Comparison of ENCODE assay signal across 28 cellular contexts in genomic region chr11:5705688-5706087, GRCh38. TPM values are rescaled to one million over a fixed set of nuclear protein-coding genes. Genes with fewer than 3 reads are reported as not detected.
DNase-seq lines count a peak whose midpoint lies in the region; ATAC-seq and TF ChIP-seq lines count a peak whose summit lies in the region.
"Had no signal": no experiment of that assay in that cellular context is flagged by ENCODE, and none has a peak within 500 bp of the region (broad histone marks: within the 10 kb centered on the region; RNA-seq: fewer than 3 reads in every experiment).

No MANE protein-coding gene starts in this region.

- H3K4me3 Mint-ChIP-seq in stimulated activated naive CD8-positive, alpha-beta T cell treated with anti-CD3 and anti-CD28 coated beads, Interleukin-15, amount 100 ng/mL, for 72 hours: no peak overlapping the region
- no peak overlapping the region for H3K4me3 Mint-ChIP-seq in activated T-helper 1 cell treated with anti-CD3 and anti-CD28 coated beads, Interleukin-12 subunit alpha, Interleukin-12 subunit beta, Interleukin-2, Interleukin-4 antibody, amounts not matched to agents 30 ng/mL and 10 ng/mL and 1 ng/mL, durations not matched to agents 14 hours and 24 hours and 36 hours
- H3K4me3 Mint-ChIP-seq: activated naive CD8-positive, alpha-beta T cell treated with anti-CD3 and anti-CD28 coated beads, Interleukin-2, amount 10 ng/mL, durations not matched to agents 7 days and 5 days; brain; WTC11 had no signal

- peaks cover 65% of the 10 kb centered on the region for H3K36me3 Mint-ChIP-seq in activated T-helper 1 cell treated with anti-CD3 and anti-CD28 coated beads, Interleukin-12 subunit alpha, Interleukin-12 subunit beta, Interleukin-2, Interleukin-4 antibody, amounts not matched to agents 30 ng/mL and 10 ng/mL and 1 ng/mL, durations not matched to agents 14 hours and 24 hours and 36 hours (ENCODE audit: low read depth)

- H3K4me3 ChIP-seq in epithelial cell of esophagus (ENCODE audit: low read length): no peak overlapping the region
- H3K4me3 ChIP-seq in osteoblast (ENCODE audit: insufficient read depth, low read length): no peak overlapping the region
- H3K4me3 ChIP-seq: esophagus squamous epithelium, gastroesophageal sphincter, MG63 had no signal

- no peaks in the 10 kb centered on the region for H3K4me1 ChIP-seq in osteoblast (ENCODE audit: insufficient read depth, low read length)
- H3K4me1 ChIP-seq: esophagus squamous epithelium, gastroesophageal sphincter had no signal

- DNase-seq in stimulated activated naive CD8-positive, alpha-beta T cell treated with anti-CD3 and anti-CD28 coated beads, Interleukin-15, amount 100 ng/mL, for 72 hours: no peak
- no peak for DNase-seq in stimulated activated naive CD8-positive, alpha-beta T cell treated with anti-CD3 and anti-CD28 coated beads, Interleukin-15, Interleukin-2, amounts not matched to agents 100 U/mL and 50 U/mL, for 24 hours
- no peak for DNase-seq in activated T-helper 1 cell treated with anti-CD3 and anti-CD28 coated beads, Interleukin-12 subunit alpha, Interleukin-12 subunit beta, Interleukin-2, Interleukin-4 antibody, amounts not matched to agents 30 ng/mL and 10 ng/mL and 1 ng/mL, durations not matched to agents 14 hours and 24 hours and 36 hours (ENCODE audit: low spot score)
- peak; percentile 52 for DNase-seq in epithelial cell of esophagus (ENCODE audit: low read depth)
- no peak for DNase-seq in hippocampal formation (lab: John Stamatoyannopoulos, UW)
- no peak for DNase-seq in osteoblast (ENCODE audit: insufficient read length, low spot score, missing footprints)
- no peak for DNase-seq in AG08396 (ENCODE audit: low spot score)
- no peak for DNase-seq in NK-92 treated with Interleukin-12 subunit alpha and Interleukin-12 subunit beta, amount 100 ng/mL, for 24 hours (lab: John Stamatoyannopoulos, UW)
- DNase-seq: ACHN; activated CD8-positive, alpha-beta memory T cell treated with anti-CD3 and anti-CD28 coated beads for 24 hours; activated naive CD8-positive, alpha-beta T cell treated with anti-CD3 and anti-CD28 coated beads, Interleukin-2, amount 10 ng/mL, durations not matched to agents 7 days and 5 days; C1 segment of cervical spinal cord; esophagus squamous epithelium; kidney glomerular epithelial cell; MG63; NCI-H1436; NCI-H526 treated with DMSO at 0.1 percent for 48 hours; SK-N-SH; stimulated activated CD4-positive, alpha-beta T cell treated with anti-CD3 and anti-CD28 coated beads, Interleukin-12 subunit alpha, Interleukin-12 subunit beta, amount 100 ng/mL, for 4 hours; stimulated activated CD4-positive, alpha-beta T cell treated with anti-CD3 and anti-CD28 coated beads, Interleukin-4, amount 100 ng/mL, for 4 hours; T-helper 9 cell; trophoblast cell had no signal

- no peak overlapping the region for H2AFZ ChIP-seq in osteoblast (ENCODE audit: low read length)

- peaks cover 47% of the 10 kb centered on the region for H3K4me1 Mint-ChIP-seq in stimulated activated naive CD8-positive, alpha-beta T cell treated with anti-CD3 and anti-CD28 coated beads, Interleukin-15, amount 100 ng/mL, for 72 hours
- peaks cover 28% of the 10 kb centered on the region for H3K4me1 Mint-ChIP-seq in activated T-helper 1 cell treated with anti-CD3 and anti-CD28 coated beads, Interleukin-12 subunit alpha, Interleukin-12 subunit beta, Interleukin-2, Interleukin-4 antibody, amounts not matched to agents 30 ng/mL and 10 ng/mL and 1 ng/mL, durations not matched to agents 14 hours and 24 hours and 36 hours (ENCODE audit: low read depth)
- H3K4me1 Mint-ChIP-seq: brain, WTC11 had no signal

- no peaks in the 10 kb centered on the region for H3K9me3 ChIP-seq in osteoblast (ENCODE audit: low read depth, low read length)
- H3K9me3 ChIP-seq: esophagus squamous epithelium, gastroesophageal sphincter, MG63, SK-N-SH had no signal

- H3K79me2 ChIP-seq in osteoblast (ENCODE audit: insufficient read depth, low read length): peaks cover 3% of the 10 kb centered on the region

- H3K36me3 ChIP-seq in osteoblast (ENCODE audit: insufficient read depth, low read length): peaks cover 63% of the 10 kb centered on the region
- H3K36me3 ChIP-seq: MG63 had no signal

- intact Hi-C loops in activated T-helper 1 cell treated with anti-CD3 and anti-CD28 coated beads, Interleukin-12 subunit alpha, Interleukin-12 subunit beta, Interleukin-2, Interleukin-4 antibody, amounts not matched to agents 30 ng/mL and 10 ng/mL and 1 ng/mL, durations not matched to agents 14 hours and 24 hours and 36 hours (cut with micrococcal nuclease): no loop called here

- H3K27ac ChIP-seq in osteoblast (ENCODE audit: low read depth, low read length): no peak overlapping the region
- H3K27ac ChIP-seq: esophagus squamous epithelium, gastroesophageal sphincter, RWPE1 had no signal

- peak; percentile 53 for ATAC-seq in stimulated activated naive CD8-positive, alpha-beta T cell treated with anti-CD3 and anti-CD28 coated beads, Interleukin-15, amount 100 ng/mL, for 72 hours
- no peak for ATAC-seq in stimulated activated naive CD8-positive, alpha-beta T cell treated with anti-CD3 and anti-CD28 coated beads, Interleukin-15, Interleukin-2, amounts not matched to agents 100 U/mL and 50 U/mL, for 24 hours
- ATAC-seq: gastroesophageal sphincter, WTC11 had no signal

- no peaks in the 10 kb centered on the region for H3K27me3 Mint-ChIP-seq in stimulated activated naive CD8-positive, alpha-beta T cell treated with anti-CD3 and anti-CD28 coated beads, Interleukin-15, amount 100 ng/mL, for 72 hours
- H3K27me3 Mint-ChIP-seq in activated T-helper 1 cell treated with anti-CD3 and anti-CD28 coated beads, Interleukin-12 subunit alpha, Interleukin-12 subunit beta, Interleukin-2, Interleukin-4 antibody, amounts not matched to agents 30 ng/mL and 10 ng/mL and 1 ng/mL, durations not matched to agents 14 hours and 24 hours and 36 hours (ENCODE audit: insufficient read depth): no peaks in the 10 kb centered on the region
- H3K27me3 Mint-ChIP-seq: activated naive CD8-positive, alpha-beta T cell treated with anti-CD3 and anti-CD28 coated beads, Interleukin-2, amount 10 ng/mL, durations not matched to agents 7 days and 5 days; brain; IgD-negative memory B cell had no signal

- H3K27ac Mint-ChIP-seq in stimulated activated naive CD8-positive, alpha-beta T cell treated with anti-CD3 and anti-CD28 coated beads, Interleukin-15, amount 100 ng/mL, for 72 hours: peak overlapping the region in 1 of 2 donors; percentile 54
- peak overlapping the region; percentile 42 for H3K27ac Mint-ChIP-seq in activated T-helper 1 cell treated with anti-CD3 and anti-CD28 coated beads, Interleukin-12 subunit alpha, Interleukin-12 subunit beta, Interleukin-2, Interleukin-4 antibody, amounts not matched to agents 30 ng/mL and 10 ng/mL and 1 ng/mL, durations not matched to agents 14 hours and 24 hours and 36 hours
- H3K27ac Mint-ChIP-seq: activated naive CD8-positive, alpha-beta T cell treated with anti-CD3 and anti-CD28 coated beads, Interleukin-2, amount 10 ng/mL, durations not matched to agents 7 days and 5 days; brain; WTC11 had no signal

- no peaks in the 10 kb centered on the region for H3K27me3 ChIP-seq in osteoblast (ENCODE audit: insufficient read depth, low read length)
- H3K27me3 ChIP-seq: esophagus squamous epithelium, gastroesophageal sphincter, MG63 had no signal

- TF ChIP-seq CTCF in epithelial cell of esophagus (IDR thresholded peaks at IDR 0.05; ENCODE audit: insufficient read depth, low read depth, low read length, missing control alignments): no peak
- TF ChIP-seq CTCF in osteoblast (IDR thresholded peaks at IDR 0.05; ENCODE audit: extremely low read depth, low read depth, low read length): no peak

- H3K4me2 ChIP-seq in osteoblast (ENCODE audit: insufficient read depth, low read length): no peak overlapping the region
- H3K4me2 ChIP-seq: SK-N-SH had no signal

- H3K9me3 Mint-ChIP-seq in stimulated activated naive CD8-positive, alpha-beta T cell treated with anti-CD3 and anti-CD28 coated beads, Interleukin-15, amount 100 ng/mL, for 72 hours: no peaks in the 10 kb centered on the region
- H3K9me3 Mint-ChIP-seq in activated T-helper 1 cell treated with anti-CD3 and anti-CD28 coated beads, Interleukin-12 subunit alpha, Interleukin-12 subunit beta, Interleukin-2, Interleukin-4 antibody, amounts not matched to agents 30 ng/mL and 10 ng/mL and 1 ng/mL, durations not matched to agents 14 hours and 24 hours and 36 hours: no peaks in the 10 kb centered on the region
- H3K9me3 Mint-ChIP-seq: activated naive CD8-positive, alpha-beta T cell treated with anti-CD3 and anti-CD28 coated beads, Interleukin-2, amount 10 ng/mL, durations not matched to agents 7 days and 5 days; brain; WTC11 had no signal

- no peaks in the 10 kb centered on the region for H4K20me1 ChIP-seq in osteoblast (ENCODE audit: insufficient read depth, low read length)

RNA-seq across cellular contexts. Expression of gene TRIM22, which starts 16.1 kb away (rescaled TPM):
- 125 and 127 TPM in 2 replicates for total RNA-seq in activated T-helper 1 cell treated with anti-CD3 and anti-CD28 coated beads, Interleukin-12 subunit alpha, Interleukin-12 subunit beta, Interleukin-2, Interleukin-4 antibody, amounts not matched to agents 30 ng/mL and 10 ng/mL and 1 ng/mL, durations not matched to agents 14 hours and 24 hours and 36 hours
- 152 and 185 TPM in 2 replicates for total RNA-seq in osteoblast

RNA-seq across cellular contexts. Expression of gene TRIM5, which starts 20.8 kb away (rescaled TPM):
- total RNA-seq in activated T-helper 1 cell treated with anti-CD3 and anti-CD28 coated beads, Interleukin-12 subunit alpha, Interleukin-12 subunit beta, Interleukin-2, Interleukin-4 antibody, amounts not matched to agents 30 ng/mL and 10 ng/mL and 1 ng/mL, durations not matched to agents 14 hours and 24 hours and 36 hours: 7.9 and 8.6 TPM in 2 replicates
- total RNA-seq in osteoblast: 25.9 and 29.7 TPM in 2 replicates

RNA-seq across cellular contexts. Expression of gene OR56B1, which starts 30.6 kb away (rescaled TPM):
- total RNA-seq in activated T-helper 1 cell treated with anti-CD3 and anti-CD28 coated beads, Interleukin-12 subunit alpha, Interleukin-12 subunit beta, Interleukin-2, Interleukin-4 antibody, amounts not matched to agents 30 ng/mL and 10 ng/mL and 1 ng/mL, durations not matched to agents 14 hours and 24 hours and 36 hours: not detected in 2 replicates
- under 0.01 TPM in 1 of 2 replicates, not detected in the other for total RNA-seq in osteoblast
- total RNA-seq: esophagus squamous epithelium, H4 had no signal

RNA-seq across cellular contexts. Expression of gene OR52N4, which starts 48.4 kb away (rescaled TPM):
- 0.16 TPM in 1 of 2 replicates, not detected in the other for total RNA-seq in activated T-helper 1 cell treated with anti-CD3 and anti-CD28 coated beads, Interleukin-12 subunit alpha, Interleukin-12 subunit beta, Interleukin-2, Interleukin-4 antibody, amounts not matched to agents 30 ng/mL and 10 ng/mL and 1 ng/mL, durations not matched to agents 14 hours and 24 hours and 36 hours
- not detected in 2 replicates for total RNA-seq in osteoblast
- total RNA-seq: esophagus squamous epithelium, H4 had no signal
